18 cellular contexts compared by ENCODE assay signal in genomic region chr12:27810756-27811155, GRCh38. TPM values are rescaled to one million over a fixed set of nuclear protein-coding genes. Genes with fewer than 3 reads are reported as not detected.
"Had no signal": no experiment of that assay in that cellular context is flagged by ENCODE, and none has a peak within 500 bp of the region (broad histone marks: within the 10 kb centered on the region; RNA-seq: fewer than 3 reads in every experiment).

No MANE protein-coding gene starts in this region.

- H3K4me3 ChIP-seq: lower lobe of right lung, skin epidermis, transverse colon, vagina had no signal

- ATAC-seq: left cardiac atrium; lower lobe of right lung; stimulated activated naive B cell treated with anti-CD40 and anti-IgM and Interleukin-4, amounts not matched to agents 10 μg/mL and 1 μg/mL and 100 μg/mL, for 72 hours had no signal

- DNase-seq: activated CD4-positive, alpha-beta memory T cell treated with anti-CD3 and anti-CD28 coated beads, Interleukin-2, amount 10 ng/mL, durations not matched to agents 7 days and 5 days; activated CD4-positive, alpha-beta T cell treated with anti-CD3 and anti-CD28 coated beads for 4 hours; activated naive CD4-positive, alpha-beta T cell treated with anti-CD3 and anti-CD28 coated beads, Interleukin-2, amount 10 ng/mL, durations not matched to agents 7 days and 5 days; activated T-cell treated with anti-CD3 and anti-CD28 coated beads, Interleukin-2, amount 50 U/mL, for 24 hours; caudate nucleus; left cardiac atrium; lower lobe of right lung; naive B cell; stimulated activated CD4-positive, alpha-beta T cell treated with anti-CD3 and anti-CD28 coated beads, Interleukin-15, amount 100 ng/mL, for 24 hours; stimulated activated CD4-positive, alpha-beta T cell treated with anti-CD3 and anti-CD28 coated beads, Interleukin-4, amount 100 ng/mL, for 1 hour; stimulated activated naive B cell treated with anti-CD40 and anti-IgM and Interleukin-4, amounts not matched to agents 10 μg/mL and 1 μg/mL and 100 μg/mL, for 72 hours; substantia nigra; transverse colon had no signal

- H3K36me3 ChIP-seq: lower lobe of right lung, transverse colon, vagina had no signal

- H2AFZ ChIP-seq: parathyroid adenoma had no signal

- H3K27me3 ChIP-seq: transverse colon, vagina had no signal

- H3K27ac ChIP-seq: lower lobe of right lung, parathyroid adenoma, skin epidermis, transverse colon, vagina had no signal

- H3K4me1 ChIP-seq: lower lobe of right lung, parathyroid adenoma, vagina had no signal

- H3K9me3 ChIP-seq: lower lobe of right lung, transverse colon, vagina had no signal

- H3K9ac ChIP-seq: parathyroid adenoma had no signal

- H3K79me2 ChIP-seq: parathyroid adenoma had no signal

RNA-seq across cellular contexts. Expression of gene MANSC4, which starts 30.7 kb away (rescaled TPM):
- total RNA-seq: activated CD4-positive, alpha-beta memory T cell treated with anti-CD3 and anti-CD28 coated beads, Interleukin-2, amount 10 ng/mL, durations not matched to agents 7 days and 5 days; left cardiac atrium; lower lobe of right lung; renal cortical epithelial cell; transverse colon; vagina had no signal
- polyA plus RNA-seq: esophagus had no signal
